In genomic region chr11:66619080-66619554, GRCh38 we compare ENCODE assay signal across 8 cellular contexts. TPM values are rescaled to one million over a fixed set of nuclear protein-coding genes. Genes with fewer than 3 reads are reported as not detected.
A peak's percentile ranks its signal among the peaks of the same experiment; 100 is the strongest.
DNase-seq lines count a peak whose midpoint lies in the region; ATAC-seq and TF ChIP-seq lines count a peak whose summit lies in the region.

No MANE protein-coding gene starts in this region.

- peaks cover 71% of the 10 kb centered on the region for H3K36me3 Mint-ChIP-seq in dendritic cell treated with granulocyte-macrophage colony-stimulating factor and Interleukin-4, amounts not matched to agents 40 ng/mL and 50 ng/mL, for 4 days (ENCODE audit: low read depth)
- H3K36me3 Mint-ChIP-seq in mesothelial cell of epicardium = peaks cover 6% of the 10 kb centered on the region

- H3K79me2 ChIP-seq in OCI-LY3 (ENCODE audit: low read length) = peaks cover 92% of the 10 kb centered on the region

- H3K4me1 Mint-ChIP-seq in dendritic cell treated with granulocyte-macrophage colony-stimulating factor and Interleukin-4, amounts not matched to agents 40 ng/mL and 50 ng/mL, for 4 days (ENCODE audit: low read depth) = peaks cover 59% of the 10 kb centered on the region
- peaks cover 38% of the 10 kb centered on the region for H3K4me1 Mint-ChIP-seq in mesothelial cell of epicardium

- H3K27ac ChIP-seq in OCI-LY3 (ENCODE audit: low read length) = peak overlapping the region; percentile 21

- no peak for ATAC-seq in HG03439 (IDR thresholded peaks at IDR 0.05; ENCODE audit: unreplicated experiment)

- H3K4me3 ChIP-seq in OCI-LY3 (ENCODE audit: low read length) = peak overlapping the region; percentile 88

- no peak overlapping the region for H3K9ac ChIP-seq in OCI-LY3 (ENCODE audit: low read length)

- H4K20me1 ChIP-seq in OCI-LY3 (ENCODE audit: insufficient read depth, low read length) = peaks cover 70% of the 10 kb centered on the region

- intact Hi-C loops in dendritic cell treated with granulocyte-macrophage colony-stimulating factor and Interleukin-4, amounts not matched to agents 40 ng/mL and 50 ng/mL, for 4 days (cut with micrococcal nuclease) = loop anchor here (1.0 kb wide), 1 partner anchor 19 kb away; the partner anchor contains the start of gene RBM4

- no peaks in the 10 kb centered on the region for H3K9me3 Mint-ChIP-seq in dendritic cell treated with granulocyte-macrophage colony-stimulating factor and Interleukin-4, amounts not matched to agents 40 ng/mL and 50 ng/mL, for 4 days
- no peaks in the 10 kb centered on the region for H3K9me3 Mint-ChIP-seq in mesothelial cell of epicardium

- H3K4me1 ChIP-seq in OCI-LY3 (ENCODE audit: low read length) = peaks cover 27% of the 10 kb centered on the region

- peak; percentile 60 for DNase-seq in GM13976 (ENCODE audit: low spot score)
- no peak for DNase-seq in mesothelial cell of epicardium (ENCODE audit: low spot score in 2 of 2, unreplicated experiment in 2 of 2)
- no peak for DNase-seq in NCI-H187 treated with DMSO at 0.1 percent for 48 hours (lab: John Stamatoyannopoulos, UW)
- DNase-seq in LoVo (ENCODE audit: low spot score) = no peak
- no peak for DNase-seq in activated CD4-positive, alpha-beta T cell treated with anti-CD3 and anti-CD28 coated beads, Interleukin-2, amount 50 U/mL, for 4 hours

- H3K27me3 Mint-ChIP-seq in dendritic cell treated with granulocyte-macrophage colony-stimulating factor and Interleukin-4, amounts not matched to agents 40 ng/mL and 50 ng/mL, for 4 days = no peaks in the 10 kb centered on the region
- no peaks in the 10 kb centered on the region for H3K27me3 Mint-ChIP-seq in mesothelial cell of epicardium (ENCODE audit: low read depth)

- peak overlapping the region; percentile 94 for H3K4me2 ChIP-seq in OCI-LY3 (ENCODE audit: low read length)

- TF ChIP-seq CTCF in GM13976 (IDR thresholded peaks at IDR 0.05; ENCODE audit: borderline replicate concordance, control extremely low read depth, extremely low read depth, insufficient read depth, missing control alignments) (no peak), OCI-LY3 (IDR thresholded peaks at IDR 0.05; ENCODE audit: low read depth, low read length) (no peak), mesothelial cell of epicardium (IDR thresholded peaks at IDR 0.05; ENCODE audit: unreplicated experiment) (no peak)

- H3K36me3 ChIP-seq in OCI-LY3 (replicated peaks; ENCODE audit: low read depth, low read length) = peaks cover 51% of the 10 kb centered on the region

- in situ Hi-C loops in GM13976 (cut with MboI; ENCODE audit: low sequenced_read_pairs, unreplicated experiment) = no loop called here

- H3K9me3 ChIP-seq in OCI-LY3 (ENCODE audit: insufficient read depth, low read length) = no peaks in the 10 kb centered on the region

- no peak overlapping the region for H2AFZ ChIP-seq in OCI-LY3 (ENCODE audit: low read depth, low read length)

- no peaks in the 10 kb centered on the region for H3K27me3 ChIP-seq in OCI-LY3 (ENCODE audit: low read depth, low read length)

- peak overlapping the region; percentile 99 for H3K4me3 Mint-ChIP-seq in dendritic cell treated with granulocyte-macrophage colony-stimulating factor and Interleukin-4, amounts not matched to agents 40 ng/mL and 50 ng/mL, for 4 days
- peak overlapping the region; percentile 96 for H3K4me3 Mint-ChIP-seq in mesothelial cell of epicardium

- peak overlapping the region; percentile 100 for H3K27ac Mint-ChIP-seq in dendritic cell treated with granulocyte-macrophage colony-stimulating factor and Interleukin-4, amounts not matched to agents 40 ng/mL and 50 ng/mL, for 4 days
- H3K27ac Mint-ChIP-seq in mesothelial cell of epicardium = peak overlapping the region; percentile 99

RNA-seq across cellular contexts. Expression of gene RBM14, which starts 2.7 kb away (rescaled TPM):
- total RNA-seq in mesothelial cell of epicardium = 126 to 135 TPM (median 128 TPM) in 3 replicates

RNA-seq across cellular contexts. Expression of gene RBM4, which starts 19.4 kb away (rescaled TPM):
- total RNA-seq in mesothelial cell of epicardium = 240 to 248 TPM (median 242 TPM) in 3 replicates

RNA-seq across cellular contexts. Expression of gene CCS, which starts 26.1 kb away (rescaled TPM):
- total RNA-seq in mesothelial cell of epicardium = 79.8 to 81.4 TPM (median 80.7 TPM) in 3 replicates

RNA-seq across cellular contexts. Expression of gene CCDC87, which starts 26.3 kb away (rescaled TPM):
- 0.25 to 0.42 TPM (median 0.41 TPM) in 3 replicates for total RNA-seq in mesothelial cell of epicardium

RNA-seq across cellular contexts. Expression of gene CTSF, which starts 50.7 kb away (rescaled TPM):
- not detected in 3 replicates for total RNA-seq in mesothelial cell of epicardium
